Comparison of ENCODE assay signal across 8 cellular contexts in genomic region chr1:111507411-111508201, GRCh38. TPM values are rescaled to one million over a fixed set of nuclear protein-coding genes. Genes with fewer than 3 reads are reported as not detected.
A peak's percentile ranks its signal among the peaks of the same experiment; 100 is the strongest.
DNase-seq lines count a peak whose midpoint lies in the region; ATAC-seq and TF ChIP-seq lines count a peak whose summit lies in the region.

No MANE protein-coding gene starts in this region.

- H3K9ac ChIP-seq in mesenchymal stem cell (ENCODE audit: low read length) = peak overlapping the region; percentile 89

- POLR2A ChIA-PET in activated CD4-positive, alpha-beta T cell treated with anti-CD3 and anti-CD28 coated beads for 36 hours (lab: Charles Lee) = interaction anchor here (0.5 to 2.0 kb wide), 23 partner anchors 9 to 285 kb away, joined by 3 to 11 read pairs (median 3); partner anchors contain the start of genes RAP1A and WDR77

- peak overlapping the region; percentile 26 for H3K4me2 ChIP-seq in mesenchymal stem cell (ENCODE audit: low read length, poor library complexity, severe bottlenecking)

- H3K27ac Mint-ChIP-seq in activated CD4-positive, alpha-beta T cell treated with anti-CD3 and anti-CD28 coated beads for 36 hours = peak overlapping the region; percentile 93

- H3K14ac ChIP-seq in mesenchymal stem cell (ENCODE audit: low read length in 2 of 2) = peak overlapping the region in 1 of 2 experiments; percentile 2

- no peaks in the 10 kb centered on the region for H3K9me3 Mint-ChIP-seq in activated CD4-positive, alpha-beta T cell treated with anti-CD3 and anti-CD28 coated beads for 36 hours (ENCODE audit: low read depth)

- DNase-seq in HFF-Myc (ENCODE audit: extremely low read depth, low read depth) = peak; percentile 26
- DNase-seq in MV-4-11 (lab: John Stamatoyannopoulos, UW) = peak; percentile 99
- peak; percentile 77 for DNase-seq in activated CD4-positive, alpha-beta T cell treated with anti-CD3 and anti-CD28 coated beads for 36 hours
- peak; percentile 36 for DNase-seq in effector CD4-positive, alpha-beta T cell
- no peak for DNase-seq in mesenchymal stem cell
- DNase-seq in stimulated activated CD8-positive, alpha-beta memory T cell treated with anti-CD3 and anti-CD28 coated beads, Interleukin-2, amount 100 ng/mL, for 1 hour (ENCODE audit: low read depth in 2 of 2) = peak; percentile 43 to 48

- H3K4ac ChIP-seq in mesenchymal stem cell (ENCODE audit: low read depth in 1 of 2, low read length in 2 of 2) = peak overlapping the region; percentile 52 to 83

- peak; percentile 40 for TF ChIP-seq POLR2A in GM10847 (IDR thresholded peaks at IDR 0.05; ENCODE audit: extremely low read depth, insufficient read length)

- intact Hi-C loops in activated CD4-positive, alpha-beta T cell treated with anti-CD3 and anti-CD28 coated beads for 36 hours (cut with DNase I, micrococcal nuclease) = loop anchor here (1.0 to 5.0 kb wide), 19 partner anchors 11 to 290 kb away; partner anchors contain the start of genes DDX20 (in 2 of the 2), ATP5PB (in 1 of the 2), INKA2 (in 1 of the 2) and RAP1A (in 1 of the 2)

- H3K27me3 Mint-ChIP-seq in activated CD4-positive, alpha-beta T cell treated with anti-CD3 and anti-CD28 coated beads for 36 hours = no peaks in the 10 kb centered on the region

- H2BK15ac ChIP-seq in mesenchymal stem cell (ENCODE audit: low read depth, poor library complexity, severe bottlenecking) = peak overlapping the region; percentile 66

- 11% methylated on average over 15 of the region's 15 CpGs for WGBS in mesenchymal stem cell

- peak overlapping the region; percentile 50 for H3K4me3 Mint-ChIP-seq in activated CD4-positive, alpha-beta T cell treated with anti-CD3 and anti-CD28 coated beads for 36 hours

- H3K27ac ChIP-seq in mesenchymal stem cell (ENCODE audit: low read length, poor library complexity, severe bottlenecking) = peak overlapping the region; percentile 70

- no peaks in the 10 kb centered on the region for H3K79me1 ChIP-seq in mesenchymal stem cell (replicated peaks; ENCODE audit: low read length, poor library complexity, severe bottlenecking)

- peak; percentile 67 for ATAC-seq in activated CD4-positive, alpha-beta T cell treated with anti-CD3 and anti-CD28 coated beads for 36 hours
- ATAC-seq in GM18519 (IDR thresholded peaks at IDR 0.05; ENCODE audit: low FRiP score, unreplicated experiment) = no peak

- CTCF ChIA-PET in activated CD4-positive, alpha-beta T cell treated with anti-CD3 and anti-CD28 coated beads for 36 hours (lab: Charles Lee) = interaction anchor here (0.7 to 4.5 kb wide), 74 partner anchors 10 to 261 kb away, joined by 3 to 72 read pairs (median 5); partner anchors contain the start of genes INKA2, RAP1A and WDR77

- no peak overlapping the region for H2AK5ac ChIP-seq in mesenchymal stem cell (ENCODE audit: low read length, severe bottlenecking)

- H3K4me1 ChIP-seq in mesenchymal stem cell (ENCODE audit: control insufficient read depth, insufficient read depth, low read depth, low read length) = peaks cover 10% of the 10 kb centered on the region

- peaks cover 6 to 11% of the 10 kb centered on the region in 2 experiments for H3K27me3 ChIP-seq in mesenchymal stem cell (ENCODE audit: control insufficient read depth in 1 of 2, insufficient read depth in 1 of 2, low read length in 2 of 2)

- H3K23ac ChIP-seq in mesenchymal stem cell (ENCODE audit: low read length in 2 of 2) = peak overlapping the region in 1 of 2 experiments; percentile 16

- TF ChIP-seq CTCF in HFF-Myc (IDR thresholded peaks at IDR 0.05; ENCODE audit: low read depth, low read length, missing control alignments) = no peak

- H4K8ac ChIP-seq in mesenchymal stem cell (ENCODE audit: low read length) = peak overlapping the region; percentile 91

- no peaks in the 10 kb centered on the region for H3K9me3 ChIP-seq in mesenchymal stem cell (ENCODE audit: control insufficient read depth, low read length)

- peak overlapping the region; percentile 96 for H4K91ac ChIP-seq in mesenchymal stem cell (ENCODE audit: low read length)

- no peaks in the 10 kb centered on the region for H3K36me3 Mint-ChIP-seq in activated CD4-positive, alpha-beta T cell treated with anti-CD3 and anti-CD28 coated beads for 36 hours (ENCODE audit: low read depth)

- peak overlapping the region; percentile 70 to 85 for H3K18ac ChIP-seq in mesenchymal stem cell (ENCODE audit: low read depth in 1 of 2, low read length in 2 of 2)

- peaks cover 59% of the 10 kb centered on the region for H3K4me1 Mint-ChIP-seq in activated CD4-positive, alpha-beta T cell treated with anti-CD3 and anti-CD28 coated beads for 36 hours

- H3K4me3 ChIP-seq in HFF-Myc (replicated peaks; ENCODE audit: low read depth, low read length) = peak overlapping the region; percentile 14
- H3K4me3 ChIP-seq in mesenchymal stem cell (ENCODE audit: insufficient read depth in 1 of 2, low read depth in 1 of 2, low read length in 2 of 2) = peak overlapping the region in 1 of 2 experiments; percentile 63

- no peaks in the 10 kb centered on the region for H3K36me3 ChIP-seq in mesenchymal stem cell (ENCODE audit: control insufficient read depth in 1 of 2, insufficient read depth in 2 of 2, low read depth in 1 of 2, low read length in 2 of 2)

- H2BK5ac ChIP-seq in mesenchymal stem cell (ENCODE audit: low read depth, low read length, poor library complexity, severe bottlenecking) = peak overlapping the region; percentile 21

- H2AFZ ChIP-seq in mesenchymal stem cell (ENCODE audit: low read depth, low read length) = peak overlapping the region; percentile 48

- H2BK12ac ChIP-seq in mesenchymal stem cell (ENCODE audit: low read length in 2 of 2) = peak overlapping the region; percentile 42 to 89

- H2BK120ac ChIP-seq in mesenchymal stem cell (ENCODE audit: low read depth, low read length) = peak overlapping the region; percentile 90

RNA-seq across cellular contexts. Expression of gene ADORA3, which starts 4.2 kb away (rescaled TPM):
- under 1 TPM in 1 of 2 experiments, not detected in 1; 0.16 TPM for total RNA-seq in activated CD4-positive, alpha-beta T cell treated with anti-CD3 and anti-CD28 coated beads for 36 hours
- 0.06 TPM for polyA plus RNA-seq in mesenchymal stem cell (2013, experiment 1 of 2)
- polyA plus RNA-seq in mesenchymal stem cell (2013, experiment 2 of 2) = not detected

RNA-seq across cellular contexts. Expression of gene TMIGD3, which starts 4.2 kb away (rescaled TPM):
- total RNA-seq in activated CD4-positive, alpha-beta T cell treated with anti-CD3 and anti-CD28 coated beads for 36 hours = not detected
- polyA plus RNA-seq in mesenchymal stem cell (2013, experiment 1 of 2) = 0.14 TPM
- 0.16 TPM for polyA plus RNA-seq in mesenchymal stem cell (2013, experiment 2 of 2)

RNA-seq across cellular contexts. Expression of gene C1orf162, which starts 33.8 kb away (rescaled TPM):
- total RNA-seq in activated CD4-positive, alpha-beta T cell treated with anti-CD3 and anti-CD28 coated beads for 36 hours = 1 to 10 TPM; 4.7 to 7.6 TPM
- 0.07 TPM for polyA plus RNA-seq in mesenchymal stem cell (2013, experiment 1 of 2)
- 0.08 TPM for polyA plus RNA-seq in mesenchymal stem cell (2013, experiment 2 of 2)

RNA-seq across cellular contexts. Expression of gene ATP5PB, which starts 58.3 kb away (rescaled TPM):
- 100 to 1,000 TPM; 292 to 301 TPM for total RNA-seq in activated CD4-positive, alpha-beta T cell treated with anti-CD3 and anti-CD28 coated beads for 36 hours
- polyA plus RNA-seq in mesenchymal stem cell (2013, experiment 1 of 2) = 268 TPM
- polyA plus RNA-seq in mesenchymal stem cell (2013, experiment 2 of 2) = 284 TPM

RNA-seq across cellular contexts. Expression of gene WDR77, which starts 58.5 kb away (rescaled TPM):
- total RNA-seq in activated CD4-positive, alpha-beta T cell treated with anti-CD3 and anti-CD28 coated beads for 36 hours = 10 to 100 TPM; 42.5 to 53.6 TPM
- polyA plus RNA-seq in mesenchymal stem cell (2013, experiment 1 of 2) = 23.8 TPM
- polyA plus RNA-seq in mesenchymal stem cell (2013, experiment 2 of 2) = 23.2 TPM
